Comparison of ENCODE assay signal across 9 cellular contexts in genomic region chr9:133346021-133346713, GRCh38. TPM values are rescaled to one million over a fixed set of nuclear protein-coding genes. Genes with fewer than 3 reads are reported as not detected.
DNase-seq lines count a peak whose midpoint lies in the region; ATAC-seq, FAIRE-seq and TF ChIP-seq lines count a peak whose summit lies in the region.
"Had no signal": no experiment of that assay in that cellular context is flagged by ENCODE, and none has a peak within 500 bp of the region (broad histone marks: within the 10 kb centered on the region; RNA-seq: fewer than 3 reads in every experiment).

No MANE protein-coding gene starts in this region.

- H3K27ac ChIP-seq in HepG2 (ENCODE audit: extremely low read length, insufficient read depth, low read length) (peak overlapping the region; percentile 97), transverse colon (peak overlapping the region; percentile 93 to 97 (median 94))

- TF ChIP-seq EP300 in HepG2 (IDR thresholded peaks at IDR 0.05; ENCODE audit: low read depth in 2 of 2, low read length in 2 of 2), result no peak
- no peak for TF ChIP-seq EP300 in HepG2 (CRISPR knock-in tag; IDR thresholded peaks at IDR 0.05; ENCODE audit: borderline replicate concordance)
- TF ChIP-seq EP300 in transverse colon (IDR thresholded peaks at IDR 0.05; ENCODE audit: low read depth), result no peak

- no peaks in the 10 kb centered on the region for H3K9me3 Mint-ChIP-seq in activated naive CD4-positive, alpha-beta T cell treated with anti-CD3 and anti-CD28 coated beads, Interleukin-2, amount 10 ng/mL, durations not matched to agents 7 days and 5 days
- no peaks in the 10 kb centered on the region for H3K9me3 Mint-ChIP-seq in activated naive CD8-positive, alpha-beta T cell treated with anti-CD3 and anti-CD28 coated beads for 36 hours

- TF ChIP-seq POLR2A in HepG2 (IDR thresholded peaks at IDR 0.05; ENCODE audit: insufficient read depth in 1 of 2, low read depth in 2 of 2, low read length in 2 of 2) (0 out of 4 replicates have a peak, but pooled peaks of 1 of the 2 experiments have one; percentile 13), transverse colon (IDR thresholded peaks at IDR 0.05) (no peak)

- no TSS peak for BruUV-seq in HepG2 (replicated peaks; lab: Mats Ljungman, UMichigan)

- H3K27me3 ChIP-seq in HepG2 (ENCODE audit: control insufficient read depth in 1 of 2, insufficient read depth in 2 of 2, low read length in 2 of 2) (no peaks in the 10 kb centered on the region; a peak in 1 of 5 replicates), transverse colon (no peaks in the 10 kb centered on the region)

- in situ Hi-C loops in HepG2 (cut with HindIII; ENCODE audit: extremely low pct_ligation_motif_present, low pct_unique_long_range_greater_than_20kb) (no loop called here), transverse colon (cut with MboI; ENCODE audit: low pct_ligation_motif_present in 1 of 4, low pct_unique_long_range_greater_than_20kb in 1 of 4, low sequenced_read_pairs in 3 of 4) (loop anchor here in 1 of 4 donors (25.0 kb wide), 1 partner anchor 309 kb away; the partner anchor contains the start of gene GTF3C5)

- 60% methylated on average over 7 of the region's 14 CpGs for WGBS in HepG2 (ENCODE audit: low lambda C conversion rate)
- 77% methylated on average over 14 of the region's 14 CpGs; no CpG with 5 or more reads in 1 of the 2 donors for WGBS in transverse colon (ENCODE audit: low coverage in 1 of 2), 2 donors

- POLR2A ChIA-PET in HepG2 (lab: Yijun Ruan, JAX), result interaction anchor here (0.8 kb wide), 1 partner anchor 9 kb away, joined by 3 read pairs; no protein-coding TSS in a partner anchor

- H3K4me3 ChIP-seq in HepG2 (replicated peaks in 1 of 3; ENCODE audit: insufficient read depth in 1 of 3, low read depth in 2 of 3, low read length in 3 of 3) (peak overlapping the region; percentile 82 to 100 (median 91); a peak in 5 of 6 replicates), transverse colon (peak overlapping the region in 1 of 4 donors; percentile 98)

- peaks cover 43% of the 10 kb centered on the region for H3K4me1 Mint-ChIP-seq in activated naive CD4-positive, alpha-beta T cell treated with anti-CD3 and anti-CD28 coated beads, Interleukin-2, amount 10 ng/mL, durations not matched to agents 7 days and 5 days
- peaks cover 35% of the 10 kb centered on the region for H3K4me1 Mint-ChIP-seq in activated naive CD8-positive, alpha-beta T cell treated with anti-CD3 and anti-CD28 coated beads for 36 hours

- TF ChIP-seq CTCF in HepG2 (CRISPR knock-in tag; IDR thresholded peaks at IDR 0.05) (no peak), transverse colon (IDR thresholded peaks at IDR 0.05) (no peak)

- H3K79me2 ChIP-seq in HepG2 (ENCODE audit: insufficient read depth, low read length), result peaks cover 34% of the 10 kb centered on the region

- ATAC-seq in HepG2, result peak; percentile 13

- intact Hi-C loops in HepG2 (cut with micrococcal nuclease; ENCODE audit: unreplicated experiment), result no loop called here
- intact Hi-C loops in transverse colon (cut with DNase I; ENCODE audit: low total_unique reads), result no loop called here

- H3K4me2 ChIP-seq in HepG2 (ENCODE audit: low read depth, low read length), result peak overlapping the region; percentile 97

- peaks cover 53% of the 10 kb centered on the region for H3K36me3 Mint-ChIP-seq in activated naive CD4-positive, alpha-beta T cell treated with anti-CD3 and anti-CD28 coated beads, Interleukin-2, amount 10 ng/mL, durations not matched to agents 7 days and 5 days
- peaks cover 57% of the 10 kb centered on the region for H3K36me3 Mint-ChIP-seq in activated naive CD8-positive, alpha-beta T cell treated with anti-CD3 and anti-CD28 coated beads for 36 hours

- peak overlapping the region; percentile 100 for H3K4me3 Mint-ChIP-seq in activated naive CD4-positive, alpha-beta T cell treated with anti-CD3 and anti-CD28 coated beads, Interleukin-2, amount 10 ng/mL, durations not matched to agents 7 days and 5 days
- H3K4me3 Mint-ChIP-seq in activated naive CD8-positive, alpha-beta T cell treated with anti-CD3 and anti-CD28 coated beads for 36 hours, result peak overlapping the region; percentile 100

- DNase-seq in activated naive CD4-positive, alpha-beta T cell treated with anti-CD3 and anti-CD28 coated beads, Interleukin-2, amount 10 ng/mL, durations not matched to agents 7 days and 5 days, result no peak
- DNase-seq in activated naive CD4-positive, alpha-beta T cell treated with Interleukin-2 at 50 U/mL for 16 hours, result no peak
- no peak for DNase-seq in activated naive CD8-positive, alpha-beta T cell treated with anti-CD3 and anti-CD28 coated beads for 36 hours
- DNase-seq in HepG2 (ENCODE audit: low spot score) (no peak), transverse colon (no peak), globus pallidus (ENCODE audit: low spot score) (no peak), NCI-H1048 (lab: John Stamatoyannopoulos, UW) (no peak), cortex of kidney (lab: John Stamatoyannopoulos, UW) (no peak)

- H3K9ac ChIP-seq in HepG2 (ENCODE audit: insufficient read depth, low read depth, low read length), result peak overlapping the region; percentile 99

- TF ChIP-seq RAD21 in HepG2 (CRISPR knock-in tag; IDR thresholded peaks at IDR 0.05), result no peak

- no peak for FAIRE-seq in HepG2 (lab: Jason Lieb, UNC)
- FAIRE-seq: frontal cortex had no signal

- no peak overlapping the region for H2AFZ ChIP-seq in HepG2 (ENCODE audit: low read length)

- H4K20me1 ChIP-seq in HepG2 (ENCODE audit: insufficient read depth, low read length), result peaks cover 11% of the 10 kb centered on the region

- H3K4me1 ChIP-seq in HepG2 (ENCODE audit: insufficient read depth, low read length) (peaks cover 29% of the 10 kb centered on the region), transverse colon (peaks cover 17 to 29% (median 25%) of the 10 kb centered on the region in 4 donors)

- peak overlapping the region; percentile 79 for H3K27ac Mint-ChIP-seq in activated naive CD4-positive, alpha-beta T cell treated with anti-CD3 and anti-CD28 coated beads, Interleukin-2, amount 10 ng/mL, durations not matched to agents 7 days and 5 days
- H3K27ac Mint-ChIP-seq in activated naive CD8-positive, alpha-beta T cell treated with anti-CD3 and anti-CD28 coated beads for 36 hours, result peak overlapping the region; percentile 95

- peaks cover 14 to 65% of the 10 kb centered on the region in 2 experiments for H3K36me3 ChIP-seq in HepG2 (replicated peaks in 1 of 2; ENCODE audit: control insufficient read depth in 1 of 2, insufficient read depth in 2 of 2, low read length in 2 of 2)
- peaks cover 0 to 25% (median 10%) of the 10 kb centered on the region in 4 donors for H3K36me3 ChIP-seq in transverse colon

- CTCF ChIA-PET in activated naive CD4-positive, alpha-beta T cell treated with anti-CD3 and anti-CD28 coated beads, Interleukin-2, amount 10 ng/mL, durations not matched to agents 7 days and 5 days (lab: Charles Lee), result no interaction called here
- CTCF ChIA-PET in HepG2 (lab: Yijun Ruan, JAX; ENCODE audit: low intra/inter-chr PET ratio, low total read pairs), result no interaction called here

- no peaks in the 10 kb centered on the region for H3K27me3 Mint-ChIP-seq in activated naive CD4-positive, alpha-beta T cell treated with anti-CD3 and anti-CD28 coated beads, Interleukin-2, amount 10 ng/mL, durations not matched to agents 7 days and 5 days
- H3K27me3 Mint-ChIP-seq in activated naive CD8-positive, alpha-beta T cell treated with anti-CD3 and anti-CD28 coated beads for 36 hours, result peaks cover 4% of the 10 kb centered on the region

- H3K9me3 ChIP-seq in HepG2 (ENCODE audit: low read length) (no peaks in the 10 kb centered on the region), transverse colon (no peaks in the 10 kb centered on the region)

RNA-seq across cellular contexts. Expression of gene MED22, which starts 1.8 kb away (rescaled TPM):
- total RNA-seq in activated naive CD8-positive, alpha-beta T cell treated with anti-CD3 and anti-CD28 coated beads for 36 hours, result 10 to 100 TPM; 42.3 to 45.2 TPM
- 19.6 and 22.1 TPM in 2 replicates for total RNA-seq in HepG2 (2016; rRNA removed; fragmentation: Illumina TruSeq; extraction: Trizol)
- 2.6 and 3.1 TPM in 2 replicates for total RNA-seq in HepG2 (2016; cell fraction: cytosol; rRNA removed; fragmentation: Illumina TruSeq; extraction: Trizol; ENCODE audit: low read depth)
- 18.8 and 21.3 TPM in 2 replicates for total RNA-seq in HepG2 (2016; cell fraction: insoluble cytoplasmic fraction; rRNA removed; fragmentation: Illumina TruSeq; extraction: Trizol)
- total RNA-seq in HepG2 (2016; cell fraction: membrane; rRNA removed; fragmentation: Illumina TruSeq; extraction: Trizol), result 9.6 and 12.2 TPM in 2 replicates
- total RNA-seq in HepG2 (2016; cell fraction: nucleus; rRNA removed; fragmentation: Illumina TruSeq; extraction: Trizol), result 18.2 and 20.6 TPM in 2 replicates
- polyA plus RNA-seq in HepG2 (2011; rRNA removed), result 15.8 and 22.2 TPM in 2 replicates
- polyA plus RNA-seq in HepG2 (2011; cell fraction: cytosol; rRNA removed), result 11.6 and 12.5 TPM in 2 replicates
- polyA plus RNA-seq in HepG2 (2011; cell fraction: nucleus; rRNA removed), result 42.0 and 43.5 TPM in 2 replicates
- 8.8 and 10.1 TPM in 2 replicates for polyA plus RNA-seq in HepG2 (2012)
- 2.6 TPM in 2 replicates for polyA plus RNA-seq in HepG2 (2016; cell fraction: cytosol; fragmentation: Illumina TruSeq; extraction: Trizol; ENCODE audit: low read depth)
- 15.7 and 15.9 TPM in 2 replicates for polyA plus RNA-seq in HepG2 (2016; cell fraction: insoluble cytoplasmic fraction; fragmentation: Illumina TruSeq; extraction: Trizol; ENCODE audit: low read depth)
- polyA plus RNA-seq in HepG2 (2016; cell fraction: membrane; fragmentation: Illumina TruSeq; extraction: Trizol; ENCODE audit: low read depth), result 7.1 and 7.7 TPM in 2 replicates
- polyA plus RNA-seq in HepG2 (2016; cell fraction: nucleus; fragmentation: Illumina TruSeq; extraction: Trizol; ENCODE audit: insufficient read depth, low read depth), result 36.0 and 38.5 TPM in 2 replicates
- 27.8 and 64.6 TPM in 2 replicates for polyA minus RNA-seq in HepG2 (2011; rRNA and poly(A)+ RNA removed; ENCODE audit: low replicate concordance)
- 8.0 and 8.5 TPM in 2 replicates for polyA minus RNA-seq in HepG2 (2011; cell fraction: cytosol; rRNA and poly(A)+ RNA removed)
- 12.1 and 16.8 TPM in 2 replicates for polyA minus RNA-seq in HepG2 (2011; cell fraction: nucleus; rRNA and poly(A)+ RNA removed)
- total RNA-seq in transverse colon, result 10 to 100 TPM; 21.5 to 50.5 (median 25.4) TPM

RNA-seq across cellular contexts. Expression of gene RPL7A, which starts 1.9 kb away (rescaled TPM):
- 1,000 to 10,000 TPM; 3,142 to 3,195 TPM for total RNA-seq in activated naive CD8-positive, alpha-beta T cell treated with anti-CD3 and anti-CD28 coated beads for 36 hours
- 2,938 and 3,359 TPM in 2 replicates for total RNA-seq in HepG2 (2016; rRNA removed; fragmentation: Illumina TruSeq; extraction: Trizol)
- total RNA-seq in HepG2 (2016; cell fraction: cytosol; rRNA removed; fragmentation: Illumina TruSeq; extraction: Trizol; ENCODE audit: low read depth), result 3,183 and 3,719 TPM in 2 replicates
- 2,895 and 3,215 TPM in 2 replicates for total RNA-seq in HepG2 (2016; cell fraction: insoluble cytoplasmic fraction; rRNA removed; fragmentation: Illumina TruSeq; extraction: Trizol)
- 5,789 and 6,219 TPM in 2 replicates for total RNA-seq in HepG2 (2016; cell fraction: membrane; rRNA removed; fragmentation: Illumina TruSeq; extraction: Trizol)
- 1,151 and 1,198 TPM in 2 replicates for total RNA-seq in HepG2 (2016; cell fraction: nucleus; rRNA removed; fragmentation: Illumina TruSeq; extraction: Trizol)
- 2,401 and 2,404 TPM in 2 replicates for polyA plus RNA-seq in HepG2 (2011; rRNA removed)
- 3,191 and 3,845 TPM in 2 replicates for polyA plus RNA-seq in HepG2 (2011; cell fraction: cytosol; rRNA removed)
- polyA plus RNA-seq in HepG2 (2011; cell fraction: nucleus; rRNA removed), result 1,035 and 1,145 TPM in 2 replicates
- polyA plus RNA-seq in HepG2 (2012), result 2,335 and 2,606 TPM in 2 replicates
- polyA plus RNA-seq in HepG2 (2016; cell fraction: cytosol; fragmentation: Illumina TruSeq; extraction: Trizol; ENCODE audit: low read depth), result 3,837 and 4,399 TPM in 2 replicates
- polyA plus RNA-seq in HepG2 (2016; cell fraction: insoluble cytoplasmic fraction; fragmentation: Illumina TruSeq; extraction: Trizol; ENCODE audit: low read depth), result 3,343 and 3,509 TPM in 2 replicates
- 6,158 and 6,472 TPM in 2 replicates for polyA plus RNA-seq in HepG2 (2016; cell fraction: membrane; fragmentation: Illumina TruSeq; extraction: Trizol; ENCODE audit: low read depth)
- 1,904 and 1,909 TPM in 2 replicates for polyA plus RNA-seq in HepG2 (2016; cell fraction: nucleus; fragmentation: Illumina TruSeq; extraction: Trizol; ENCODE audit: insufficient read depth, low read depth)
- 1,962 and 4,695 TPM in 2 replicates for polyA minus RNA-seq in HepG2 (2011; rRNA and poly(A)+ RNA removed; ENCODE audit: low replicate concordance)
- 853 and 917 TPM in 2 replicates for polyA minus RNA-seq in HepG2 (2011; cell fraction: cytosol; rRNA and poly(A)+ RNA removed)
- 477 and 550 TPM in 2 replicates for polyA minus RNA-seq in HepG2 (2011; cell fraction: nucleus; rRNA and poly(A)+ RNA removed)
- 1,000 to 10,000 TPM in 2 of 4 donors, 100 to 1,000 TPM in 2; 725 to 1,490 (median 1,034) TPM for total RNA-seq in transverse colon

RNA-seq across cellular contexts. Expression of gene SURF1, which starts 10.1 kb away (rescaled TPM):
- 10 to 100 TPM; 25.4 to 26.6 TPM for total RNA-seq in activated naive CD8-positive, alpha-beta T cell treated with anti-CD3 and anti-CD28 coated beads for 36 hours
- total RNA-seq in HepG2 (2016; rRNA removed; fragmentation: Illumina TruSeq; extraction: Trizol), result 10.6 and 17.8 TPM in 2 replicates
- total RNA-seq in HepG2 (2016; cell fraction: cytosol; rRNA removed; fragmentation: Illumina TruSeq; extraction: Trizol; ENCODE audit: low read depth), result 21.0 and 25.4 TPM in 2 replicates
- total RNA-seq in HepG2 (2016; cell fraction: insoluble cytoplasmic fraction; rRNA removed; fragmentation: Illumina TruSeq; extraction: Trizol), result 9.6 and 18.9 TPM in 2 replicates
- total RNA-seq in HepG2 (2016; cell fraction: membrane; rRNA removed; fragmentation: Illumina TruSeq; extraction: Trizol), result 22.4 and 26.0 TPM in 2 replicates
- 13.9 and 14.0 TPM in 2 replicates for total RNA-seq in HepG2 (2016; cell fraction: nucleus; rRNA removed; fragmentation: Illumina TruSeq; extraction: Trizol)
- 39.2 and 40.7 TPM in 2 replicates for polyA plus RNA-seq in HepG2 (2011; rRNA removed)
- polyA plus RNA-seq in HepG2 (2011; cell fraction: cytosol; rRNA removed), result 29.3 and 32.3 TPM in 2 replicates
- 29.7 and 32.0 TPM in 2 replicates for polyA plus RNA-seq in HepG2 (2011; cell fraction: nucleus; rRNA removed)
- polyA plus RNA-seq in HepG2 (2012), result 22.8 and 26.6 TPM in 2 replicates
- 52.7 and 53.1 TPM in 2 replicates for polyA plus RNA-seq in HepG2 (2016; cell fraction: cytosol; fragmentation: Illumina TruSeq; extraction: Trizol; ENCODE audit: low read depth)
- polyA plus RNA-seq in HepG2 (2016; cell fraction: insoluble cytoplasmic fraction; fragmentation: Illumina TruSeq; extraction: Trizol; ENCODE audit: low read depth), result 19.0 and 20.1 TPM in 2 replicates
- polyA plus RNA-seq in HepG2 (2016; cell fraction: membrane; fragmentation: Illumina TruSeq; extraction: Trizol; ENCODE audit: low read depth), result 38.1 and 44.5 TPM in 2 replicates
- 46.1 and 51.6 TPM in 2 replicates for polyA plus RNA-seq in HepG2 (2016; cell fraction: nucleus; fragmentation: Illumina TruSeq; extraction: Trizol; ENCODE audit: insufficient read depth, low read depth)
- polyA minus RNA-seq in HepG2 (2011; rRNA and poly(A)+ RNA removed; ENCODE audit: low replicate concordance), result 14.4 and 46.3 TPM in 2 replicates
- polyA minus RNA-seq in HepG2 (2011; cell fraction: cytosol; rRNA and poly(A)+ RNA removed), result 8.0 and 10.5 TPM in 2 replicates
- polyA minus RNA-seq in HepG2 (2011; cell fraction: nucleus; rRNA and poly(A)+ RNA removed), result 7.1 and 7.5 TPM in 2 replicates
- 10 to 100 TPM; 14.2 to 66.1 (median 50.2) TPM for total RNA-seq in transverse colon

RNA-seq across cellular contexts. Expression of gene SURF6, which starts 10.2 kb away (rescaled TPM):
- 10 to 100 TPM; 31.8 to 33.0 TPM for total RNA-seq in activated naive CD8-positive, alpha-beta T cell treated with anti-CD3 and anti-CD28 coated beads for 36 hours
- total RNA-seq in HepG2 (2016; rRNA removed; fragmentation: Illumina TruSeq; extraction: Trizol) (13.3 and 14.7 TPM in 2 replicates), transverse colon (10 to 100 TPM; 18.1 to 61.3 (median 22.5) TPM)
- total RNA-seq in HepG2 (2016; cell fraction: cytosol; rRNA removed; fragmentation: Illumina TruSeq; extraction: Trizol; ENCODE audit: low read depth), result 2.7 and 3.0 TPM in 2 replicates
- total RNA-seq in HepG2 (2016; cell fraction: insoluble cytoplasmic fraction; rRNA removed; fragmentation: Illumina TruSeq; extraction: Trizol), result 12.2 and 14.6 TPM in 2 replicates
- 4.6 and 5.3 TPM in 2 replicates for total RNA-seq in HepG2 (2016; cell fraction: membrane; rRNA removed; fragmentation: Illumina TruSeq; extraction: Trizol)
- 10.4 and 11.5 TPM in 2 replicates for total RNA-seq in HepG2 (2016; cell fraction: nucleus; rRNA removed; fragmentation: Illumina TruSeq; extraction: Trizol)
- polyA plus RNA-seq in HepG2 (2011; rRNA removed), result 5.9 and 7.5 TPM in 2 replicates
- 6.4 and 7.4 TPM in 2 replicates for polyA plus RNA-seq in HepG2 (2011; cell fraction: cytosol; rRNA removed)
- polyA plus RNA-seq in HepG2 (2011; cell fraction: nucleus; rRNA removed), result 16.7 and 18.0 TPM in 2 replicates
- polyA plus RNA-seq in HepG2 (2012), result 7.1 and 7.5 TPM in 2 replicates
- polyA plus RNA-seq in HepG2 (2016; cell fraction: cytosol; fragmentation: Illumina TruSeq; extraction: Trizol; ENCODE audit: low read depth), result 2.3 TPM in 2 replicates
- 19.6 and 19.8 TPM in 2 replicates for polyA plus RNA-seq in HepG2 (2016; cell fraction: insoluble cytoplasmic fraction; fragmentation: Illumina TruSeq; extraction: Trizol; ENCODE audit: low read depth)
- polyA plus RNA-seq in HepG2 (2016; cell fraction: membrane; fragmentation: Illumina TruSeq; extraction: Trizol; ENCODE audit: low read depth), result 3.3 and 4.3 TPM in 2 replicates
- polyA plus RNA-seq in HepG2 (2016; cell fraction: nucleus; fragmentation: Illumina TruSeq; extraction: Trizol; ENCODE audit: insufficient read depth, low read depth), result 32.3 and 32.8 TPM in 2 replicates
- 5.6 and 10.5 TPM in 2 replicates for polyA minus RNA-seq in HepG2 (2011; rRNA and poly(A)+ RNA removed; ENCODE audit: low replicate concordance)
- polyA minus RNA-seq in HepG2 (2011; cell fraction: cytosol; rRNA and poly(A)+ RNA removed), result 3.0 and 4.7 TPM in 2 replicates
- polyA minus RNA-seq in HepG2 (2011; cell fraction: nucleus; rRNA and poly(A)+ RNA removed), result 6.1 and 7.7 TPM in 2 replicates

RNA-seq across cellular contexts. Expression of gene SURF2, which starts 10.2 kb away (rescaled TPM):
- total RNA-seq in activated naive CD8-positive, alpha-beta T cell treated with anti-CD3 and anti-CD28 coated beads for 36 hours, result 10 to 100 TPM; 30.7 to 32.2 TPM
- total RNA-seq in HepG2 (2016; rRNA removed; fragmentation: Illumina TruSeq; extraction: Trizol), result 10.3 and 13.6 TPM in 2 replicates
- 10.3 and 15.8 TPM in 2 replicates for total RNA-seq in HepG2 (2016; cell fraction: cytosol; rRNA removed; fragmentation: Illumina TruSeq; extraction: Trizol; ENCODE audit: low read depth)
- 12.0 and 12.6 TPM in 2 replicates for total RNA-seq in HepG2 (2016; cell fraction: insoluble cytoplasmic fraction; rRNA removed; fragmentation: Illumina TruSeq; extraction: Trizol)
- 10.0 and 13.9 TPM in 2 replicates for total RNA-seq in HepG2 (2016; cell fraction: membrane; rRNA removed; fragmentation: Illumina TruSeq; extraction: Trizol)
- 4.1 and 4.4 TPM in 2 replicates for total RNA-seq in HepG2 (2016; cell fraction: nucleus; rRNA removed; fragmentation: Illumina TruSeq; extraction: Trizol)
- 6.1 and 6.3 TPM in 2 replicates for polyA plus RNA-seq in HepG2 (2011; rRNA removed)
- polyA plus RNA-seq in HepG2 (2011; cell fraction: cytosol; rRNA removed), result 6.8 and 9.7 TPM in 2 replicates
- 6.6 and 8.7 TPM in 2 replicates for polyA plus RNA-seq in HepG2 (2011; cell fraction: nucleus; rRNA removed)
- polyA plus RNA-seq in HepG2 (2012), result 6.8 and 8.6 TPM in 2 replicates
- polyA plus RNA-seq in HepG2 (2016; cell fraction: cytosol; fragmentation: Illumina TruSeq; extraction: Trizol; ENCODE audit: low read depth), result 14.4 and 20.2 TPM in 2 replicates
- 19.8 and 21.6 TPM in 2 replicates for polyA plus RNA-seq in HepG2 (2016; cell fraction: insoluble cytoplasmic fraction; fragmentation: Illumina TruSeq; extraction: Trizol; ENCODE audit: low read depth)
- 12.6 and 15.8 TPM in 2 replicates for polyA plus RNA-seq in HepG2 (2016; cell fraction: membrane; fragmentation: Illumina TruSeq; extraction: Trizol; ENCODE audit: low read depth)
- polyA plus RNA-seq in HepG2 (2016; cell fraction: nucleus; fragmentation: Illumina TruSeq; extraction: Trizol; ENCODE audit: insufficient read depth, low read depth), result 11.3 and 11.9 TPM in 2 replicates
- polyA minus RNA-seq in HepG2 (2011; rRNA and poly(A)+ RNA removed; ENCODE audit: low replicate concordance), result 3.5 and 24.4 TPM in 2 replicates
- polyA minus RNA-seq in HepG2 (2011; cell fraction: cytosol; rRNA and poly(A)+ RNA removed), result 2.3 and 5.0 TPM in 2 replicates
- polyA minus RNA-seq in HepG2 (2011; cell fraction: nucleus; rRNA and poly(A)+ RNA removed), result 1.6 and 2.3 TPM in 2 replicates
- 10 to 100 TPM in 3 of 4 donors, 1 to 10 TPM in 1; 3.7 to 21.4 (median 17.9) TPM for total RNA-seq in transverse colon
